In genomic region chr2:50419778-50420177, GRCh38 we compare ENCODE assay signal across 7 cellular contexts.
"Had no signal": no experiment of that assay in that cellular context is flagged by ENCODE, and none has a peak within 500 bp of the region (broad histone marks: within the 10 kb centered on the region; RNA-seq: fewer than 3 reads in every experiment).

No MANE protein-coding gene starts in this region.

- H3K36me3 Mint-ChIP-seq: IgD-negative memory B cell had no signal

- H3K9ac ChIP-seq: KMS-11 had no signal

- DNase-seq: IMR-90, KBM-7, KG1 had no signal

- FAIRE-seq: HTR-8/SVneo had no signal

- H3K4me3 Mint-ChIP-seq: IgD-negative memory B cell had no signal

- H3K27ac ChIP-seq: HL-60, KMS-11 had no signal

- H3K27ac Mint-ChIP-seq: IgD-negative memory B cell had no signal

- H3K4me2 ChIP-seq: KMS-11 had no signal
